Comparison of ENCODE assay signal across 1 cellular context in genomic region chr5:72283358-72283757, GRCh38.
A peak's percentile ranks its signal among the peaks of the same experiment; 100 is the strongest.
TF ChIP-seq lines count a peak whose summit lies in the region.

No MANE protein-coding gene starts in this region.

TF ChIP-seq in K562, 482 proteins besides CTCF, POLR2A, EP300 and RAD21 (continued from another document):
- TF ChIP-seq, protein P1, sequence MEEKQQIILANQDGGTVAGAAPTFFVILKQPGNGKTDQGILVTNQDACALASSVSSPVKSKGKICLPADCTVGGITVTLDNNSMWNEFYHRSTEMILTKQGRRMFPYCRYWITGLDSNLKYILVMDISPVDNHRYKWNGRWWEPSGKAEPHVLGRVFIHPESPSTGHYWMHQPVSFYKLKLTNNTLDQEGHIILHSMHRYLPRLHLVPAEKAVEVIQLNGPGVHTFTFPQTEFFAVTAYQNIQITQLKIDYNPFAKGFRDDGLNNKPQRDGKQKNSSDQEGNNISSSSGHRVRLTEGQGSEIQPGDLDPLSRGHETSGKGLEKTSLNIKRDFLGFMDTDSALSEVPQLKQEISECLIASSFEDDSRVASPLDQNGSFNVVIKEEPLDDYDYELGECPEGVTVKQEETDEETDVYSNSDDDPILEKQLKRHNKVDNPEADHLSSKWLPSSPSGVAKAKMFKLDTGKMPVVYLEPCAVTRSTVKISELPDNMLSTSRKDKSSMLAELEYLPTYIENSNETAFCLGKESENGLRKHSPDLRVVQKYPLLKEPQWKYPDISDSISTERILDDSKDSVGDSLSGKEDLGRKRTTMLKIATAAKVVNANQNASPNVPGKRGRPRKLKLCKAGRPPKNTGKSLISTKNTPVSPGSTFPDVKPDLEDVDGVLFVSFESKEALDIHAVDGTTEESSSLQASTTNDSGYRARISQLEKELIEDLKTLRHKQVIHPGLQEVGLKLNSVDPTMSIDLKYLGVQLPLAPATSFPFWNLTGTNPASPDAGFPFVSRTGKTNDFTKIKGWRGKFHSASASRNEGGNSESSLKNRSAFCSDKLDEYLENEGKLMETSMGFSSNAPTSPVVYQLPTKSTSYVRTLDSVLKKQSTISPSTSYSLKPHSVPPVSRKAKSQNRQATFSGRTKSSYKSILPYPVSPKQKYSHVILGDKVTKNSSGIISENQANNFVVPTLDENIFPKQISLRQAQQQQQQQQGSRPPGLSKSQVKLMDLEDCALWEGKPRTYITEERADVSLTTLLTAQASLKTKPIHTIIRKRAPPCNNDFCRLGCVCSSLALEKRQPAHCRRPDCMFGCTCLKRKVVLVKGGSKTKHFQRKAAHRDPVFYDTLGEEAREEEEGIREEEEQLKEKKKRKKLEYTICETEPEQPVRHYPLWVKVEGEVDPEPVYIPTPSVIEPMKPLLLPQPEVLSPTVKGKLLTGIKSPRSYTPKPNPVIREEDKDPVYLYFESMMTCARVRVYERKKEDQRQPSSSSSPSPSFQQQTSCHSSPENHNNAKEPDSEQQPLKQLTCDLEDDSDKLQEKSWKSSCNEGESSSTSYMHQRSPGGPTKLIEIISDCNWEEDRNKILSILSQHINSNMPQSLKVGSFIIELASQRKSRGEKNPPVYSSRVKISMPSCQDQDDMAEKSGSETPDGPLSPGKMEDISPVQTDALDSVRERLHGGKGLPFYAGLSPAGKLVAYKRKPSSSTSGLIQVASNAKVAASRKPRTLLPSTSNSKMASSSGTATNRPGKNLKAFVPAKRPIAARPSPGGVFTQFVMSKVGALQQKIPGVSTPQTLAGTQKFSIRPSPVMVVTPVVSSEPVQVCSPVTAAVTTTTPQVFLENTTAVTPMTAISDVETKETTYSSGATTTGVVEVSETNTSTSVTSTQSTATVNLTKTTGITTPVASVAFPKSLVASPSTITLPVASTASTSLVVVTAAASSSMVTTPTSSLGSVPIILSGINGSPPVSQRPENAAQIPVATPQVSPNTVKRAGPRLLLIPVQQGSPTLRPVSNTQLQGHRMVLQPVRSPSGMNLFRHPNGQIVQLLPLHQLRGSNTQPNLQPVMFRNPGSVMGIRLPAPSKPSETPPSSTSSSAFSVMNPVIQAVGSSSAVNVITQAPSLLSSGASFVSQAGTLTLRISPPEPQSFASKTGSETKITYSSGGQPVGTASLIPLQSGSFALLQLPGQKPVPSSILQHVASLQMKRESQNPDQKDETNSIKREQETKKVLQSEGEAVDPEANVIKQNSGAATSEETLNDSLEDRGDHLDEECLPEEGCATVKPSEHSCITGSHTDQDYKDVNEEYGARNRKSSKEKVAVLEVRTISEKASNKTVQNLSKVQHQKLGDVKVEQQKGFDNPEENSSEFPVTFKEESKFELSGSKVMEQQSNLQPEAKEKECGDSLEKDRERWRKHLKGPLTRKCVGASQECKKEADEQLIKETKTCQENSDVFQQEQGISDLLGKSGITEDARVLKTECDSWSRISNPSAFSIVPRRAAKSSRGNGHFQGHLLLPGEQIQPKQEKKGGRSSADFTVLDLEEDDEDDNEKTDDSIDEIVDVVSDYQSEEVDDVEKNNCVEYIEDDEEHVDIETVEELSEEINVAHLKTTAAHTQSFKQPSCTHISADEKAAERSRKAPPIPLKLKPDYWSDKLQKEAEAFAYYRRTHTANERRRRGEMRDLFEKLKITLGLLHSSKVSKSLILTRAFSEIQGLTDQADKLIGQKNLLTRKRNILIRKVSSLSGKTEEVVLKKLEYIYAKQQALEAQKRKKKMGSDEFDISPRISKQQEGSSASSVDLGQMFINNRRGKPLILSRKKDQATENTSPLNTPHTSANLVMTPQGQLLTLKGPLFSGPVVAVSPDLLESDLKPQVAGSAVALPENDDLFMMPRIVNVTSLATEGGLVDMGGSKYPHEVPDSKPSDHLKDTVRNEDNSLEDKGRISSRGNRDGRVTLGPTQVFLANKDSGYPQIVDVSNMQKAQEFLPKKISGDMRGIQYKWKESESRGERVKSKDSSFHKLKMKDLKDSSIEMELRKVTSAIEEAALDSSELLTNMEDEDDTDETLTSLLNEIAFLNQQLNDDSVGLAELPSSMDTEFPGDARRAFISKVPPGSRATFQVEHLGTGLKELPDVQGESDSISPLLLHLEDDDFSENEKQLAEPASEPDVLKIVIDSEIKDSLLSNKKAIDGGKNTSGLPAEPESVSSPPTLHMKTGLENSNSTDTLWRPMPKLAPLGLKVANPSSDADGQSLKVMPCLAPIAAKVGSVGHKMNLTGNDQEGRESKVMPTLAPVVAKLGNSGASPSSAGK (IDR thresholded peaks at IDR 0.05) = no peak
- TF ChIP-seq ZNF239 (CRISPR knock-in tag; IDR thresholded peaks at IDR 0.05) (peak; percentile 30; the same call in 1 of the 2 replicates), YY1 (IDR thresholded peaks at IDR 0.05; ENCODE audit: borderline replicate concordance in 1 of 3, control insufficient read depth in 1 of 3, extremely low read depth in 1 of 3, insufficient read depth in 3 of 3, insufficient read length in 1 of 3, insufficient replicate concordance in 2 of 3, low read depth in 1 of 3, low read length in 2 of 3) (no peak), ZBTB1 (CRISPR knock-in tag; IDR thresholded peaks at IDR 0.05; ENCODE audit: borderline replicate concordance, low read depth) (no peak), ETV1 (tag; conservative IDR thresholded peaks at IDR 0.05; ENCODE audit: low read depth) (0 out of 2 replicates have a peak, but pooled peaks have one; percentile 38), ZNF311 (CRISPR knock-in tag; IDR thresholded peaks at IDR 0.05) (peak; percentile 57; the same call in 1 of the 2 replicates), ZNF354B (CRISPR knock-in tag; IDR thresholded peaks at IDR 0.05) (0 out of 2 replicates have a peak, but pooled peaks have one; percentile 6), MCM3 (IDR thresholded peaks at IDR 0.05) (no peak), RREB1 (CRISPR knock-in tag; IDR thresholded peaks at IDR 0.05) (no peak), CTBP1 (IDR thresholded peaks at IDR 0.05; ENCODE audit: borderline replicate concordance) (no peak), TAF1 (IDR thresholded peaks at IDR 0.05; ENCODE audit: control insufficient read depth, extremely low read depth, insufficient read depth, low read length, severe bottlenecking) (no peak), CHD2 (IDR thresholded peaks at IDR 0.05; ENCODE audit: low read depth, low read length) (no peak), ZZZ3 (IDR thresholded peaks at IDR 0.05) (no peak), MBD1 (CRISPR knock-in tag; IDR thresholded peaks at IDR 0.05) (no peak)
- TF ChIP-seq, protein P2, sequence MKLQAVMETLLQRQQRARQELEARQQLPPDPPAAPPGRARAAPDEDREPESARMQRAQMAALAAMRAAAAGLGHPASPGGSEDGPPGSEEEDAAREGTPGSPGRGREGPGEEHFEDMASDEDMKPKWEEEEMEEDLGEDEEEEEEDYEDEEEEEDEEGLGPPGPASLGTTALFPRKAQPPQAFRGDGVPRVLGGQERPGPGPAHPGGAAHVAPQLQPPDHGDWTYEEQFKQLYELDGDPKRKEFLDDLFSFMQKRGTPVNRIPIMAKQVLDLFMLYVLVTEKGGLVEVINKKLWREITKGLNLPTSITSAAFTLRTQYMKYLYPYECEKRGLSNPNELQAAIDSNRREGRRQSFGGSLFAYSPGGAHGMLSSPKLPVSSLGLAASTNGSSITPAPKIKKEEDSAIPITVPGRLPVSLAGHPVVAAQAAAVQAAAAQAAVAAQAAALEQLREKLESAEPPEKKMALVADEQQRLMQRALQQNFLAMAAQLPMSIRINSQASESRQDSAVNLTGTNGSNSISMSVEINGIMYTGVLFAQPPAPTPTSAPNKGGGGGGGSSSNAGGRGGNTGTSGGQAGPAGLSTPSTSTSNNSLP (IDR thresholded peaks at IDR 0.05; ENCODE audit: borderline replicate concordance, low read depth, low read length) = no peak
- TF ChIP-seq, protein P3, sequence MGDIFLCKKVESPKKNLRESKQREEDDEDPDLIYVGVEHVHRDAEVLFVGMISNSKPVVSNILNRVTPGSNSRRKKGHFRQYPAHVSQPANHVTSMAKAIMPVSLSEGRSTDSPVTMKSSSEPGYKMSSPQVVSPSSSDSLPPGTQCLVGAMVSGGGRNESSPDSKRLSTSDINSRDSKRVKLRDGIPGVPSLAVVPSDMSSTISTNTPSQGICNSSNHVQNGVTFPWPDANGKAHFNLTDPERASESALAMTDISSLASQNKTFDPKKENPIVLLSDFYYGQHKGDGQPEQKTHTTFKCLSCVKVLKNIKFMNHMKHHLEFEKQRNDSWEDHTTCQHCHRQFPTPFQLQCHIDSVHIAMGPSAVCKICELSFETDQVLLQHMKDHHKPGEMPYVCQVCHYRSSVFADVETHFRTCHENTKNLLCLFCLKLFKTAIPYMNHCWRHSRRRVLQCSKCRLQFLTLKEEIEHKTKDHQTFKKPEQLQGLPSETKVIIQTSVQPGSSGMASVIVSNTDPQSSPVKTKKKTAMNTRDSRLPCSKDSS (IDR thresholded peaks at IDR 0.05; ENCODE audit: low read depth, partially characterized antibody) = no peak
